In the genomic region with DNA sequence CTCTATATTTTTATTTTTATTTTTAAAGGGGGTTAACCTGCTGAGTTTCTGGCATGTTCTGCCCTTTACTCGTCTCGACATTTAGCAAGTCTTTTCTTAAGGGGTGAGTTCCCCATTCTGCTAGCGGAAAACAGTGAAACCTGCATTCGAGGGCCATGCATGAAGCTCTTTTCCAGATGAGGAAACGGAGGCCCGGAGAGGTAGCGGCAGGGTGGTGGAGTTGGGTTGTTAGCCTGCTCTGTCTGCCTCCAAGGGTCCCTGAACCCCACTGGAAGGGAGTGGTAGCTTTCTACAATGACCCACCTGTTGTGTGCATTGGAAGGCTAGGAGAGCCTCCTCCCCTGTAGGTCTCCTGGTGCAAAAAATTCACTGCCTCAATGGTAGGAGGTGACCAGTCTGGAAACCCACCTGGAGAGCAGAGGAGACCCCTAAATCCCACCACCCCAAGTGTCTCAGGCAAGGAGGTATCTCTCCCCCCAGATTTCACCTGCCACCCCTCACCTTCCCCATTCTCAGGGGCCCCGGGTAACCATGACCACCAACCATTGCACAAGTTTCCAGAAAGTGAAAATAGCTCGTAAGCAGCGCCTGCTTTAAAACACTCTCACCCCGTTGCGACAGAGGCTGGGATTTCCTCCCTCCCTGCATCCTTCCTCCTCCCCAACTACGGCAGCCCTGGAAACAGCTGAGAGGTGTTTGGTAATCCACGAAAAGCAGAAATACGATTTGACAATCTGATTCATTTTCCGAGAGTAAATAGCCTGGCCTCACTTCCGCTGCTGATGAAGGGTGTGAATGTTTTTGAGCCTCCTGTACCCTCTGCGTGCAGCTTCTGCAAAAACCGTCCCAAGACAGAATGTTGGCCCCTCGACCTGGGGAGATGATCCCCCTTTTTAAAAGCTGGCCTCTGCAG, we compare ENCODE assay signal across 8 cellular contexts. TPM values are rescaled to one million over a fixed set of nuclear protein-coding genes. Genes with fewer than 3 reads are reported as not detected.
DNase-seq lines count a peak whose midpoint lies in the region; ATAC-seq and TF ChIP-seq lines count a peak whose summit lies in the region.

No MANE protein-coding gene starts in this region.

- H3K9me2 ChIP-seq in MM.1S (replicated peaks; ENCODE audit: insufficient read depth, low read length): no peaks in the 10 kb centered on the region

- no peak for TF ChIP-seq CTCF in AG10803 (conservative IDR thresholded peaks at IDR 0.05; ENCODE audit: low read length)
- no peak for TF ChIP-seq CTCF in MM.1S (IDR thresholded peaks at IDR 0.05; ENCODE audit: low read length)
- TF ChIP-seq CTCF in foreskin fibroblast (IDR thresholded peaks at IDR 0.05; ENCODE audit: low read depth, low read length): no peak
- TF ChIP-seq CTCF in prostate gland (IDR thresholded peaks at IDR 0.05): no peak

- H2AFZ ChIP-seq in MM.1S (ENCODE audit: low read length): no peak overlapping the region

- no peak for TF ChIP-seq POLR2A in prostate gland (IDR thresholded peaks at IDR 0.05)

- WGBS in prostate gland: 46% methylated on average over 20 of the region's 20 CpGs

- DNase-seq in AG10803 (ENCODE audit: low read depth) (peak; percentile 93), MM.1S (no peak), foreskin fibroblast (peak; percentile 80 to 88), prostate gland (ENCODE audit: low spot score) (peak; percentile 31), NCI-H446 (lab: John Stamatoyannopoulos, UW) (no peak), cerebellar nuclear complex (lab: John Stamatoyannopoulos, UW) (no peak), NCI-H1930 (lab: John Stamatoyannopoulos, UW) (no peak)
- peak; percentile 15 for DNase-seq in activated T-cell treated with anti-CD3 and anti-CD28 coated beads, Interleukin-2, amount 50 U/mL, for 4 hours

- no peaks in the 10 kb centered on the region for H3K36me3 ChIP-seq in MM.1S (replicated peaks; ENCODE audit: insufficient read depth, low read length)
- no peaks in the 10 kb centered on the region for H3K36me3 ChIP-seq in prostate gland

- H3K4me3 ChIP-seq in AG10803 (ENCODE audit: low read length) (peak overlapping the region; percentile 47), MM.1S (ENCODE audit: low read length) (no peak overlapping the region), foreskin fibroblast (ENCODE audit: low read depth in 1 of 2, low read length in 2 of 2) (peak overlapping the region; percentile 3 to 27), prostate gland (peak overlapping the region in 1 of 2 donors; percentile 1)

- H3K4me1 ChIP-seq in MM.1S (ENCODE audit: low read length): peaks cover 41% of the 10 kb centered on the region
- no peaks in the 10 kb centered on the region for H3K4me1 ChIP-seq in prostate gland (replicated peaks)

- no peaks in the 10 kb centered on the region for H4K20me1 ChIP-seq in MM.1S (ENCODE audit: insufficient read depth, low read length)

- peak overlapping the region; percentile 85; the same call in 1 of the 2 replicates for H3K9ac ChIP-seq in MM.1S (ENCODE audit: low read length)

- H3K4me1 Mint-ChIP-seq in activated T-cell treated with anti-CD3 and anti-CD28 coated beads, Interleukin-2, amount 50 U/mL, for 4 hours (ENCODE audit: low read depth): peaks cover 65% of the 10 kb centered on the region

- ATAC-seq in activated T-cell treated with anti-CD3 and anti-CD28 coated beads, Interleukin-2, amount 50 U/mL, for 4 hours: peak in 1 of 2 donors; percentile 3

- H3K27me3 ChIP-seq in MM.1S (replicated peaks; ENCODE audit: insufficient read depth, low read length): no peaks in the 10 kb centered on the region
- no peaks in the 10 kb centered on the region for H3K27me3 ChIP-seq in prostate gland (replicated peaks; ENCODE audit: insufficient read depth)

- peaks cover 65% of the 10 kb centered on the region for H3F3A ChIP-seq in MM.1S (ENCODE audit: insufficient read depth, low read length)

- intact Hi-C loops in prostate gland (cut with DNase I): loop anchor here (2.0 to 5.0 kb wide), 3 partner anchors 41 to 81 kb away; no protein-coding TSS in a partner anchor

- H3K9me3 ChIP-seq in MM.1S (replicated peaks; ENCODE audit: insufficient read depth, low read length) (no peaks in the 10 kb centered on the region), prostate gland (no peaks in the 10 kb centered on the region)

- H3K27ac ChIP-seq in MM.1S (ENCODE audit: low read length) (peak overlapping the region; percentile 85; the same call in 1 of the 2 replicates), prostate gland (peak overlapping the region; percentile 54 to 82)

- H3K79me2 ChIP-seq in MM.1S (ENCODE audit: low read length): peaks cover 16% of the 10 kb centered on the region

- H3K9me3 Mint-ChIP-seq in activated T-cell treated with anti-CD3 and anti-CD28 coated beads, Interleukin-2, amount 50 U/mL, for 4 hours: no peaks in the 10 kb centered on the region

- H3K4me3 Mint-ChIP-seq in activated T-cell treated with anti-CD3 and anti-CD28 coated beads, Interleukin-2, amount 50 U/mL, for 4 hours: peak overlapping the region; percentile 76

- H3K36me3 Mint-ChIP-seq in activated T-cell treated with anti-CD3 and anti-CD28 coated beads, Interleukin-2, amount 50 U/mL, for 4 hours (ENCODE audit: insufficient read depth): peaks cover 11% of the 10 kb centered on the region

- H3K27me3 Mint-ChIP-seq in activated T-cell treated with anti-CD3 and anti-CD28 coated beads, Interleukin-2, amount 50 U/mL, for 4 hours (ENCODE audit: low read depth): no peaks in the 10 kb centered on the region

- H3K4me2 ChIP-seq in MM.1S (ENCODE audit: low read depth, low read length): peak overlapping the region; percentile 87

RNA-seq across cellular contexts. Expression of a gene that starts 3.5 kb away (rescaled TPM):
- total RNA-seq in activated T-cell treated with anti-CD3 and anti-CD28 coated beads, Interleukin-2, amount 50 U/mL, for 4 hours: 1 to 10 TPM; 1.4 to 2.5 (median 2.4) TPM
- total RNA-seq in prostate gland: 10 to 100 TPM; 19.8 to 24.4 TPM

Comparison
In these comparisons a context has a peak if more than half of its experiments do, and no peak if none do; other contexts are left out.
1. DNase-seq: peak in AG10803 (single experiment), activated T-cell treated with anti-CD3 and anti-CD28 coated beads, Interleukin-2, amount 50 U/mL, for 4 hours (single experiment), foreskin fibroblast (2 of 2) and prostate gland (single experiment); none in MM.1S (single experiment), NCI-H446 (0 of 2), cerebellar nuclear complex (0 of 2) and NCI-H1930 (0 of 2).
2. RNA of a gene that starts 3.5 kb away (total RNA-seq): 19.8 to 24.4 TPM in prostate gland; 1.4 to 2.5 TPM in activated T-cell treated with anti-CD3 and anti-CD28 coated beads, Interleukin-2, amount 50 U/mL, for 4 hours; every median in the first group is over 4 times any median in the second.